In the genomic region with DNA sequence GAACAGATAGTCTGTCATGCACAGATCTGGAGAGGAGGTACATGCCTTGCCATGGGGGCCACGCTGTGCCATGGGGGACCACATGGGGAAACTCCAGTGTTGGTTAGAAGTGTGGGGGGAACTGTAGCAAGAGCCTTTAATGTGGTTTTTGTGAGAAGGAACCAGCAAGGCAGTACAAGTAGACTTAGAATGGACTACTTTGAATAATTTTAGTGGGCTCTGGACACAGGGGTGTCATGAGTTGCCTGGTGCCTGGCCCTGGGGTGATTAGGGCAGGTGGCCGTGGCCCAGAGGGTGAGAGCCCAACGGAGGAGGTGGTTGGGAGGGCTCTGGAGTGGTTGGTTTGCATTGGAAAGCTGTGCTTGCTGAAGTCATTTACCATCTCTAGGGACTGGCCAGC, we compare ENCODE assay signal across 13 cellular contexts.
"Had no signal": no experiment of that assay in that cellular context is flagged by ENCODE, and none has a peak within 500 bp of the region (broad histone marks: within the 10 kb centered on the region; RNA-seq: fewer than 3 reads in every experiment).

No MANE protein-coding gene starts in this region.

- ATAC-seq: upper lobe of right lung had no signal

- DNase-seq: dermis blood vessel endothelial cell; kidney glomerular epithelial cell; mesendoderm; nephron progenitor cell; stimulated activated CD4-positive, alpha-beta T cell treated with anti-CD3 and anti-CD28 coated beads, Interleukin-12 subunit alpha, Interleukin-12 subunit beta, amount 100 ng/mL, for 4 hours; stimulated activated CD4-positive, alpha-beta T cell treated with anti-CD3 and anti-CD28 coated beads, Interleukin-2, amount 100 ng/mL, for 48 hours; stimulated activated CD8-positive, alpha-beta memory T cell treated with anti-CD3 and anti-CD28 coated beads, Interleukin-4, amount 100 ng/mL, for 48 hours; T1000; testis; upper lobe of right lung had no signal

- H3K9me3 Mint-ChIP-seq: activated naive CD4-positive, alpha-beta T cell treated with anti-CD3 and anti-CD28 coated beads, Interleukin-2, amount 50 U/mL, for 24 hours; activated T-helper 2 cell treated with anti-CD3 and anti-CD28 coated beads, Interferon-gamma antibody, Interleukin-2, Interleukin-4, amounts not matched to agents 10 μg/mL and 5 μg/mL and 100 μg/mL, durations not matched to agents 14 hours and 24 hours and 36 hours had no signal

- H3K36me3 Mint-ChIP-seq: activated naive CD4-positive, alpha-beta T cell treated with anti-CD3 and anti-CD28 coated beads, Interleukin-2, amount 50 U/mL, for 24 hours had no signal

- H3K4me3 Mint-ChIP-seq: activated naive CD4-positive, alpha-beta T cell treated with anti-CD3 and anti-CD28 coated beads, Interleukin-2, amount 50 U/mL, for 24 hours; nephron progenitor cell; stimulated activated naive CD8-positive, alpha-beta T cell treated with anti-CD3 and anti-CD28 coated beads, Interleukin-15, Interleukin-2, amounts not matched to agents 100 ng/mL and 50 ng/mL, for 24 hours had no signal

- H3K27ac Mint-ChIP-seq: activated naive CD4-positive, alpha-beta T cell treated with anti-CD3 and anti-CD28 coated beads, Interleukin-2, amount 50 U/mL, for 24 hours; activated T-helper 2 cell treated with anti-CD3 and anti-CD28 coated beads, Interferon-gamma antibody, Interleukin-2, Interleukin-4, amounts not matched to agents 10 μg/mL and 5 μg/mL and 100 μg/mL, durations not matched to agents 14 hours and 24 hours and 36 hours; nephron progenitor cell; stimulated activated naive CD8-positive, alpha-beta T cell treated with anti-CD3 and anti-CD28 coated beads, Interleukin-15, Interleukin-2, amounts not matched to agents 100 ng/mL and 50 ng/mL, for 24 hours had no signal
